Comparison of ENCODE assay signal across 19 cellular contexts in the genomic region with DNA sequence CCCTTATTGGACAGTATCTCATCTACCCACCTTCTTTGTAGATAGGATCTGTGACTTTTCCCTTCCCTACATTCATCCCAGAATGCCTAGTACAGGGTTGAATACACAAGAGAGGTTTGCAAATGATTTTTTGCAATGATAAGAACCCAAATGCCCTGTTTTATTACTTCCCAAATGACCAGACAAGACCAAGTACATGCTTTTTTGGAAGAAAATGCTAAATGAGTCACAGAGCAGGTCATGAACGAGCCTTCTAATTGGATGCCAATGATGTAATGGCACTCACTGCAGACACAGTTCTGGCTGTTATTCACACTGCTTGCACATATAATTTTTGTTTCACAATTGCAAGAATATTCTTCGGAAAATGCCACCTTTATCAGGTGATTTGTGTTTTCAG. TPM values are rescaled to one million over a fixed set of nuclear protein-coding genes. Genes with fewer than 3 reads are reported as not detected.
"Had no signal": no experiment of that assay in that cellular context is flagged by ENCODE, and none has a peak within 500 bp of the region (broad histone marks: within the 10 kb centered on the region; RNA-seq: fewer than 3 reads in every experiment).

No MANE protein-coding gene starts in this region.

- H3K4me3 ChIP-seq: colonic mucosa had no signal

- DNase-seq: activated CD4-positive, alpha-beta T cell treated with anti-CD3 and anti-CD28 coated beads for 4 hours; activated CD8-positive, alpha-beta memory T cell treated with anti-CD3 and anti-CD28 coated beads, Interleukin-2, amount 50 U/mL, for 4 hours; activated CD8-positive, alpha-beta T cell treated with anti-CD3 and anti-CD28 coated beads for 36 hours; activated gamma-delta T cell treated with Interleukin-2 at 50 U/mL for 16 hours; activated naive CD4-positive, alpha-beta T cell treated with anti-CD3 and anti-CD28 coated beads, Interleukin-2, amount 10 ng/mL, durations not matched to agents 7 days and 5 days; activated naive CD8-positive, alpha-beta T cell treated with anti-CD3 and anti-CD28 coated beads for 36 hours; activated T-cell treated with anti-CD3 and anti-CD28 coated beads, Interleukin-2, amount 50 U/mL, for 72 hours; caudate nucleus; colonic mucosa; NCI-H1048; NCI-H146; NCI-H187 treated with DMSO at 0.1 percent for 48 hours; NCI-H2081 treated with DMSO at 0.1 percent for 48 hours; NCI-H446; NCI-H524; SIG-M5; T-helper 1 cell had no signal

- H3K27ac Mint-ChIP-seq: activated CD8-positive, alpha-beta T cell treated with anti-CD3 and anti-CD28 coated beads for 36 hours; activated naive CD4-positive, alpha-beta T cell treated with anti-CD3 and anti-CD28 coated beads, Interleukin-2, amount 10 ng/mL, durations not matched to agents 7 days and 5 days; activated naive CD8-positive, alpha-beta T cell treated with anti-CD3 and anti-CD28 coated beads for 36 hours; activated T-cell treated with anti-CD3 and anti-CD28 coated beads, Interleukin-2, amount 50 U/mL, for 72 hours; activated T-helper 2 cell treated with anti-CD3 and anti-CD28 coated beads, Interferon-gamma antibody, Interleukin-2, Interleukin-4, amounts not matched to agents 10 μg/mL and 5 μg/mL and 100 μg/mL, durations not matched to agents 14 hours and 24 hours and 36 hours had no signal

- H3K27me3 Mint-ChIP-seq: activated naive CD4-positive, alpha-beta T cell treated with anti-CD3 and anti-CD28 coated beads, Interleukin-2, amount 10 ng/mL, durations not matched to agents 7 days and 5 days had no signal

- H3K4me1 ChIP-seq: colonic mucosa had no signal

- H3K27ac ChIP-seq: colonic mucosa had no signal

- H3K4me1 Mint-ChIP-seq: activated naive CD4-positive, alpha-beta T cell treated with anti-CD3 and anti-CD28 coated beads, Interleukin-2, amount 10 ng/mL, durations not matched to agents 7 days and 5 days; activated naive CD8-positive, alpha-beta T cell treated with anti-CD3 and anti-CD28 coated beads for 36 hours had no signal

- H3K9me3 ChIP-seq: colonic mucosa had no signal

- H3K36me3 Mint-ChIP-seq: activated naive CD4-positive, alpha-beta T cell treated with anti-CD3 and anti-CD28 coated beads, Interleukin-2, amount 10 ng/mL, durations not matched to agents 7 days and 5 days; activated naive CD8-positive, alpha-beta T cell treated with anti-CD3 and anti-CD28 coated beads for 36 hours had no signal

- H3K36me3 ChIP-seq: colonic mucosa had no signal

- H3K27me3 ChIP-seq: colonic mucosa had no signal

- H3K9me3 Mint-ChIP-seq: activated CD8-positive, alpha-beta T cell treated with anti-CD3 and anti-CD28 coated beads for 36 hours; activated naive CD4-positive, alpha-beta T cell treated with anti-CD3 and anti-CD28 coated beads, Interleukin-2, amount 10 ng/mL, durations not matched to agents 7 days and 5 days; activated naive CD8-positive, alpha-beta T cell treated with anti-CD3 and anti-CD28 coated beads for 36 hours; activated T-cell treated with anti-CD3 and anti-CD28 coated beads, Interleukin-2, amount 50 U/mL, for 72 hours; activated T-helper 2 cell treated with anti-CD3 and anti-CD28 coated beads, Interferon-gamma antibody, Interleukin-2, Interleukin-4, amounts not matched to agents 10 μg/mL and 5 μg/mL and 100 μg/mL, durations not matched to agents 14 hours and 24 hours and 36 hours had no signal

- H3K4me3 Mint-ChIP-seq: activated CD8-positive, alpha-beta T cell treated with anti-CD3 and anti-CD28 coated beads for 36 hours; activated naive CD4-positive, alpha-beta T cell treated with anti-CD3 and anti-CD28 coated beads, Interleukin-2, amount 10 ng/mL, durations not matched to agents 7 days and 5 days; activated naive CD8-positive, alpha-beta T cell treated with anti-CD3 and anti-CD28 coated beads for 36 hours; activated T-cell treated with anti-CD3 and anti-CD28 coated beads, Interleukin-2, amount 50 U/mL, for 72 hours had no signal

- ATAC-seq: activated CD4-positive, CD25-positive, alpha-beta regulatory T cell treated with anti-CD3 and anti-CD28 coated beads, Interleukin-2, amount 50 U/mL, for 24 hours; activated CD8-positive, alpha-beta T cell treated with anti-CD3 and anti-CD28 coated beads for 36 hours; activated T-cell treated with anti-CD3 and anti-CD28 coated beads, Interleukin-2, amount 50 U/mL, for 72 hours had no signal

RNA-seq across cellular contexts. Expression of gene GABRQ, which starts 17.8 kb away (rescaled TPM):
- total RNA-seq: activated CD8-positive, alpha-beta T cell treated with anti-CD3 and anti-CD28 coated beads for 36 hours; activated naive CD8-positive, alpha-beta T cell treated with anti-CD3 and anti-CD28 coated beads for 36 hours had no signal
